Comparison of ENCODE assay signal across 8 cellular contexts in the genomic region with DNA sequence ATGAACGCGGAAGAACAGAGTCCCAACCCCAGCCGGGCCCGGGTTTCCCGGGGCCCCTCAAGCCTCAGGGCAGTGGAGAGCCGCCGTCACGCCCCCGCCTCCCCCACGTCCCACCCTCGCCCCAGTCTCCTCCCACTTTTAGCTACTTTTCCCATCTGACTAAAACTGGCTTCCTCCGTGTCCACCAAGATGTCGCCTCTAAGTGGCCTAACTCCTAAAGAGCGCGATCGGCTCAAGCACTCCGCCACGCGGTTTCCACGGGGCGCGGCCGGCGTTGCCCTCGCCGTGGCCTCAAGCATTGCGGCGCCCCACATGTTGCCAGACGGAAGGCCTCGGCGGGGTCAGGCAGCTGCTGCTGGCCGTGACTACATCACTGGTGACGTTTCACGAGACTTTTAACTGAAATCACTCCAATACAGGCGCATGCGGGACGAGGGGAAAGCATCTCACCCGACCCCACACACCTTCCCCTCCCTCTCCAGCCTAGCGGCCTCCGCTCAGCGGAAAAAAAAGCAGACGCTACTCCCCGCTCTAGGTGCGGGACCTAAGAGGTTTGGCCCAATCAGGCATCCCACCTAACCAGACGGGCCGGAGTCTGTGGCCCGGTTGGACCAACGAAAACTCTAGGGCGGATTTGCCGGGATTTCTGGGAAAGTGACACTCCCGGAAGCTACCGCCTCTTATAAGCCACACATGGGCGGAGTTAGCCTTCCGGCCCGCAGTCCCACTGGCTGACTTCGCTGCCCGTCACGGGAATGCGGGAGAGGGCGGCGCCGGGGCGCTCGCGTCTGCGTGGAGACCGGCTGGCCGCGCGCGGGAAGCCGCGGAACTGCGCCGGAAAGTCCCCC.
A peak's percentile ranks its signal among the peaks of the same experiment; 100 is the strongest.
DNase-seq lines count a peak whose midpoint lies in the region; ATAC-seq lines count a peak whose summit lies in the region.

A gene (plus strand): TSS at position 785 of the 848 bp plus-strand sequence. CDS start 3,251 bp downstream, outside the sequence.

- ATAC-seq in GM19351 (IDR thresholded peaks at IDR 0.05; ENCODE audit: unreplicated experiment) (peak; percentile 80), HG03521 (IDR thresholded peaks at IDR 0.05; ENCODE audit: unreplicated experiment) (peak; percentile 83)

- peaks cover 0 to 43% (median 40%) of the 10 kb centered on the region in 11 experiments; a peak in 18 of 22 replicates for H4K20me1 ChIP-seq in BLaER1 treated with 17β-estradiol and CSF1 and Interleukin-3, amounts not matched to agents 10 nM and 100 nM

- H3K4me2 ChIP-seq in BLaER1 treated with 17β-estradiol and CSF1 and Interleukin-3, amounts not matched to agents 10 nM and 100 nM, result peak within 1 kb of the TSS; percentile 87 to 98 (median 93)

- H3K4me1 ChIP-seq in BLaER1 treated with 17β-estradiol and CSF1 and Interleukin-3, amounts not matched to agents 10 nM and 100 nM, result peaks cover 27 to 54% (median 41%) of the 10 kb centered on the region in 10 experiments

- H3K4me3 ChIP-seq in BLaER1 treated with 17β-estradiol and CSF1 and Interleukin-3, amounts not matched to agents 10 nM and 100 nM, result peak within 1 kb of the TSS; percentile 89 to 99 (median 96)

- peak within 1 kb of the TSS; percentile 89 to 99 (median 95) for H3K9ac ChIP-seq in BLaER1 treated with 17β-estradiol and CSF1 and Interleukin-3, amounts not matched to agents 10 nM and 100 nM

- no peaks in the 10 kb centered on the region for H3K27me3 ChIP-seq in BLaER1 treated with 17β-estradiol and CSF1 and Interleukin-3, amounts not matched to agents 10 nM and 100 nM

- DNase-seq in NCI-H748 (lab: John Stamatoyannopoulos, UW; ENCODE audit: unreplicated experiment) (peak; percentile 100), cortex of kidney (lab: John Stamatoyannopoulos, UW) (peak; percentile 79), left kidney (ENCODE audit: low read depth, low spot score) (peak; percentile 99)
- peak; percentile 93 for DNase-seq in activated CD4-positive, alpha-beta T cell treated with anti-CD3 and anti-CD28 coated beads, Interleukin-2, amount 50 U/mL, for 1 hour
- peak; percentile 95 to 96 for DNase-seq in stimulated activated CD4-positive, alpha-beta T cell treated with anti-CD3 and anti-CD28 coated beads, Interleukin-2, amount 100 ng/mL, for 24 hours

- H3K9me3 ChIP-seq in BLaER1 treated with 17β-estradiol and CSF1 and Interleukin-3, amounts not matched to agents 10 nM and 100 nM (replicated peaks in 1 of 11), result no peaks in the 10 kb centered on the region

- peaks cover 12 to 35% (median 27%) of the 10 kb centered on the region in 11 experiments for H3K36me3 ChIP-seq in BLaER1 treated with 17β-estradiol and CSF1 and Interleukin-3, amounts not matched to agents 10 nM and 100 nM

- H3K27ac ChIP-seq in BLaER1 treated with 17β-estradiol and CSF1 and Interleukin-3, amounts not matched to agents 10 nM and 100 nM, result peak within 1 kb of the TSS; percentile 90 to 98 (median 97)

Comparison
In these comparisons a context has a peak if more than half of its experiments do, and no peak if none do; other contexts are left out.
1. Peak in every context shown above with its lines: DNase-seq, ATAC-seq, H3K4me3 ChIP-seq and H3K27ac ChIP-seq.